In the genomic region with DNA sequence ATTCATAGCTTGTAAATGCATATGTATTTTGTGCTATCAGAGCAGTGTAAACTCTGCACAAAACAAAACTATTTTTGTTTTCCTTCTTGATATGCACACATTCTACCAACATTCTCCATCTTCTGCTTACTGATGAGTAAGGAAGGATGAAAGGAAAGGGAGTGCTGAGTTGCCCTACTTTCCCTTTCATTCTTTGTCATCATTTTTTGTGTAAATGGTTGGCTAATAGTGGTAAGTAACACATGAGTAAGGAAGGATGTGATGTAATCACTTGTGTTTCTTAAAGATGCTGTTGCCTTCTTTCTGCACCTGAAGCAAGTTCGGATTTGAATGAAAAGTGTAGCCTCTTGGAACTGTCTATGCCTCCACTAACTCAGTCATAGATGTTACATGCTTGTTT, we compare ENCODE assay signal across 8 cellular contexts. TPM values are rescaled to one million over a fixed set of nuclear protein-coding genes. Genes with fewer than 3 reads are reported as not detected.
A peak's percentile ranks its signal among the peaks of the same experiment; 100 is the strongest.
DNase-seq lines count a peak whose midpoint lies in the region; ATAC-seq and TF ChIP-seq lines count a peak whose summit lies in the region.

No MANE protein-coding gene starts in this region.

- H3K9me3 Mint-ChIP-seq in T-helper 2 cell treated with Interferon-gamma antibody and Interleukin-4, amounts not matched to agents 5 μg/mL and 100 μg/mL, for 36 hours: peaks cover 9% of the 10 kb centered on the region
- H3K9me3 Mint-ChIP-seq in naive B cell: no peaks in the 10 kb centered on the region

- H3K4me1 Mint-ChIP-seq in T-helper 2 cell treated with Interferon-gamma antibody and Interleukin-4, amounts not matched to agents 5 μg/mL and 100 μg/mL, for 36 hours (ENCODE audit: low read depth): peaks cover 34% of the 10 kb centered on the region
- H3K4me1 Mint-ChIP-seq in naive B cell: peaks cover 23 to 30% (median 24%) of the 10 kb centered on the region in 3 donors

- DNase-seq in T-helper 2 cell treated with Interferon-gamma antibody and Interleukin-4, amounts not matched to agents 5 μg/mL and 100 μg/mL, for 36 hours (ENCODE audit: low spot score): peak; percentile 23
- DNase-seq in naive B cell (peak; percentile 16), DMS 273 treated with DMSO at 0.1 percent for 48 hours (lab: John Stamatoyannopoulos, UW) (no peak), pons (ENCODE audit: low spot score) (no peak)

- H3K27me3 Mint-ChIP-seq in T-helper 2 cell treated with Interferon-gamma antibody and Interleukin-4, amounts not matched to agents 5 μg/mL and 100 μg/mL, for 36 hours (ENCODE audit: low read depth): no peaks in the 10 kb centered on the region
- H3K27me3 Mint-ChIP-seq in naive B cell: no peaks in the 10 kb centered on the region

- TF ChIP-seq POLR2A in GM18505 (IDR thresholded peaks at IDR 0.05; ENCODE audit: borderline replicate concordance, extremely low read depth, insufficient read depth, insufficient read length): no peak

- ATAC-seq in GM18508 (IDR thresholded peaks at IDR 0.05; ENCODE audit: insufficient read depth, unreplicated experiment) (peak; percentile 35), HG03060 (IDR thresholded peaks at IDR 0.05; ENCODE audit: low read depth, unreplicated experiment) (peak; percentile 41), naive B cell (ENCODE audit: low read depth in 2 of 2) (no peak), GM19328 (IDR thresholded peaks at IDR 0.05; ENCODE audit: unreplicated experiment) (no peak), GM18505 (IDR thresholded peaks at IDR 0.05; ENCODE audit: unreplicated experiment) (no peak)

- H3K27ac Mint-ChIP-seq in T-helper 2 cell treated with Interferon-gamma antibody and Interleukin-4, amounts not matched to agents 5 μg/mL and 100 μg/mL, for 36 hours: peak overlapping the region; percentile 87
- peak overlapping the region in 3 of 6 donors; percentile 4 to 65 (median 34) for H3K27ac Mint-ChIP-seq in naive B cell

- H3K4me3 Mint-ChIP-seq in T-helper 2 cell treated with Interferon-gamma antibody and Interleukin-4, amounts not matched to agents 5 μg/mL and 100 μg/mL, for 36 hours: peak overlapping the region; percentile 57
- H3K4me3 Mint-ChIP-seq in naive B cell: peak overlapping the region in 1 of 8 donors; percentile 5

- peaks cover 16% of the 10 kb centered on the region for H3K36me3 Mint-ChIP-seq in T-helper 2 cell treated with Interferon-gamma antibody and Interleukin-4, amounts not matched to agents 5 μg/mL and 100 μg/mL, for 36 hours (ENCODE audit: low read depth)
- H3K36me3 Mint-ChIP-seq in naive B cell: no peaks in the 10 kb centered on the region

RNA-seq across cellular contexts. Expression of gene REV3L, which starts 4.6 kb away (rescaled TPM):
- polyA plus RNA-seq in naive B cell (ENCODE audit: low read depth in 6 of 6): 10 to 100 TPM in 2 of 6 donors, 1 to 10 TPM in 4; 3.2 to 18.5 (median 8.8) TPM

Comparison
In these comparisons a context has a peak if more than half of its experiments do, and no peak if none do; other contexts are left out.
1. ATAC-seq: peak in GM18508 (single experiment) and HG03060 (single experiment); none in naive B cell (0 of 2), GM19328 (single experiment) and GM18505 (single experiment).
2. DNase-seq: peak in T-helper 2 cell treated with Interferon-gamma antibody and Interleukin-4, amounts not matched to agents 5 μg/mL and 100 μg/mL, for 36 hours (single experiment) and naive B cell (single experiment); none in DMS 273 treated with DMSO at 0.1 percent for 48 hours (single experiment) and pons (single experiment).